15 cellular contexts compared by ENCODE assay signal in the genomic region with DNA sequence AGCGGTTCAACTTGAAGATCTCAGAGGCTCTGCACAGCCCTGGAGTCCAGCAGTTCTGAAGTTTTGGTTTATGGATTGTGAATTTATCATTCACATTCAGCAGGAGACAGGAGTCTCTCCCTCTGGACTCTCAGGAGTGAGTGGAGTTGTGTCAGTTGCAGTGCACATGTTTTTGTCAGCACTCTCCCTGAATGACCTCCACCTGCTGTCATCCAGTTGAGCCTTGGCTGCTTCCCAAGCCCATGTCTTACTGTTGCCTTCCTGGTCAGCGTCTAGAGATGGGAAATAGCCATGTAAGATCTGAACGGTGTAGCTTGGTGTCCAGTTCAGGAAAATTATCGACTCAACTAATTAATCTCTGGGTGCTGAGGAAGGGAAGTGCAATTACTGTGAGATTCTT.
DNase-seq lines count a peak whose midpoint lies in the region; ATAC-seq and TF ChIP-seq lines count a peak whose summit lies in the region.
"Had no signal": no experiment of that assay in that cellular context is flagged by ENCODE, and none has a peak within 500 bp of the region (broad histone marks: within the 10 kb centered on the region; RNA-seq: fewer than 3 reads in every experiment).

No MANE protein-coding gene starts in this region.

- intact Hi-C loops in activated naive CD4-positive, alpha-beta T cell treated with anti-CD3 and anti-CD28 coated beads for 36 hours (cut with micrococcal nuclease), result loop anchor here (5.0 kb wide), 1 partner anchor 277 kb away; no protein-coding TSS in a partner anchor
- intact Hi-C loops in PC-3 (cut with micrococcal nuclease), result no loop called here
- intact Hi-C loops in heart right ventricle (cut with DNase I), result loop anchor here in 6 of 10 donors (5.0 to 10.0 kb wide), 5 partner anchors 132 to 673 kb away; partner anchors contain the start of gene PRKCH (in 1 of the 6)

- no peak for TF ChIP-seq CTCF in PC-3 (conservative IDR thresholded peaks at IDR 0.05; ENCODE audit: low read depth, low read length)
- TF ChIP-seq CTCF in heart right ventricle (IDR thresholded peaks at IDR 0.05), result no peak

- CTCF ChIA-PET in activated naive CD4-positive, alpha-beta T cell treated with anti-CD3 and anti-CD28 coated beads for 36 hours (lab: Charles Lee), result interaction anchor here (0.6 to 1.1 kb wide), 12 partner anchors 15 to 670 kb away, joined by 3 to 9 read pairs (median 3); no protein-coding TSS in a partner anchor
- CTCF ChIA-PET in PC-3 (lab: Charles Lee), result no interaction called here

- 21 to 29% methylated on average over 4 of the region's 4 CpGs for WGBS in heart right ventricle, 2 donors
- WGBS in thymus, result 91% methylated on average over 4 of the region's 4 CpGs

- H3K36me3 Mint-ChIP-seq in activated naive CD4-positive, alpha-beta T cell treated with anti-CD3 and anti-CD28 coated beads for 36 hours (ENCODE audit: low read depth), result peaks cover 77% of the 10 kb centered on the region
- H3K36me3 Mint-ChIP-seq: stimulated activated memory B cell treated with anti-CD40 and anti-IgM and Interleukin-4, amounts not matched to agents 10 μg/mL and 1 μg/mL and 100 μg/mL, for 72 hours had no signal

- no peak overlapping the region for H3K4me3 ChIP-seq in PC-3 (ENCODE audit: low read length)
- H3K4me3 ChIP-seq in heart right ventricle, result no peak overlapping the region
- H3K4me3 ChIP-seq in thymus (ENCODE audit: low read length), result no peak overlapping the region
- H3K4me3 ChIP-seq: BLaER1 treated with 17β-estradiol and CSF1 and Interleukin-3, amounts not matched to agents 10 nM and 100 nM; lower lobe of right lung; SJCRH30 had no signal

- no peaks in the 10 kb centered on the region for H3K79me2 ChIP-seq in PC-3 (ENCODE audit: low read length)

- H3K9me3 Mint-ChIP-seq in activated naive CD4-positive, alpha-beta T cell treated with anti-CD3 and anti-CD28 coated beads for 36 hours, result no peaks in the 10 kb centered on the region
- H3K9me3 Mint-ChIP-seq: stimulated activated memory B cell treated with anti-CD40 and anti-IgM and Interleukin-4, amounts not matched to agents 10 μg/mL and 1 μg/mL and 100 μg/mL, for 72 hours had no signal

- ATAC-seq in PC-3 (peak; percentile 16; the same call in 1 of the 2 replicates), heart right ventricle (peak; percentile 45 to 87 (median 78))
- ATAC-seq: stimulated activated memory B cell treated with anti-CD40 and anti-IgM and Interleukin-4, amounts not matched to agents 10 μg/mL and 1 μg/mL and 100 μg/mL, for 72 hours had no signal

- no peaks in the 10 kb centered on the region for H3K9me3 ChIP-seq in PC-3 (ENCODE audit: low read length)
- no peaks in the 10 kb centered on the region for H3K9me3 ChIP-seq in heart right ventricle
- no peaks in the 10 kb centered on the region for H3K9me3 ChIP-seq in thymus (ENCODE audit: control insufficient read depth)
- H3K9me3 ChIP-seq: BLaER1 treated with 17β-estradiol and CSF1 and Interleukin-3, amounts not matched to agents 10 nM and 100 nM; lower lobe of right lung; SJCRH30 had no signal

- POLR2A ChIA-PET in PC-3 (lab: Charles Lee; ENCODE audit: unreplicated experiment), result interaction anchor here (0.6 kb wide), 2 partner anchors 64 to 66 kb away, joined by 4 read pairs; no protein-coding TSS in a partner anchor

- H3F3A ChIP-seq in PC-3 (ENCODE audit: low read length, unreplicated experiment), result no peaks in the 10 kb centered on the region

- peaks cover 88% of the 10 kb centered on the region for H3K4me1 Mint-ChIP-seq in activated naive CD4-positive, alpha-beta T cell treated with anti-CD3 and anti-CD28 coated beads for 36 hours (ENCODE audit: low read depth)

- no peak overlapping the region for H3K9ac ChIP-seq in PC-3 (ENCODE audit: low read length)
- H3K9ac ChIP-seq: BLaER1 treated with 17β-estradiol and CSF1 and Interleukin-3, amounts not matched to agents 10 nM and 100 nM had no signal

- H3K27ac ChIP-seq in PC-3 (ENCODE audit: low read length), result no peak overlapping the region
- peak overlapping the region in 7 of 10 donors; percentile 16 to 61 (median 38) for H3K27ac ChIP-seq in heart right ventricle
- H3K27ac ChIP-seq in thymus (ENCODE audit: low read depth), result peak overlapping the region; percentile 38
- H3K27ac ChIP-seq: BLaER1 treated with 17β-estradiol and CSF1 and Interleukin-3, amounts not matched to agents 10 nM and 100 nM; HL-60; lower lobe of right lung; SJCRH30 had no signal

- no TSS peak for BruUV-seq in PC-3 (replicated peaks; lab: Mats Ljungman, UMichigan)

- H4K20me1 ChIP-seq in PC-3 (ENCODE audit: low read length), result no peaks in the 10 kb centered on the region
- H4K20me1 ChIP-seq: BLaER1 treated with 17β-estradiol and CSF1 and Interleukin-3, amounts not matched to agents 10 nM and 100 nM had no signal

- no peak for DNase-seq in activated naive CD4-positive, alpha-beta T cell treated with anti-CD3 and anti-CD28 coated beads for 36 hours
- no peak for DNase-seq in activated naive CD4-positive, alpha-beta T cell treated with Interleukin-2 at 50 U/mL for 16 hours
- DNase-seq in PC-3, result no peak
- DNase-seq in heart right ventricle, result peak; percentile 30 to 75
- no peak for DNase-seq in NCI-H146 treated with DMSO at 0.1 percent for 48 hours (lab: John Stamatoyannopoulos, UW; ENCODE audit: unreplicated experiment)
- DNase-seq in NCI-H187 (lab: John Stamatoyannopoulos, UW), result no peak
- no peak for DNase-seq in anterior cingulate cortex (lab: John Stamatoyannopoulos, UW)
- DNase-seq: activated CD4-positive, CD25-positive, alpha-beta regulatory T cell treated with anti-CD3 and anti-CD28 coated beads, Interleukin-2, amount 50 U/mL, for 72 hours; lower lobe of right lung; NCI-H510A treated with DMSO at 0.1 percent for 48 hours had no signal

- no peaks in the 10 kb centered on the region for H3K27me3 Mint-ChIP-seq in activated naive CD4-positive, alpha-beta T cell treated with anti-CD3 and anti-CD28 coated beads for 36 hours (ENCODE audit: low read depth)
- H3K27me3 Mint-ChIP-seq: stimulated activated memory B cell treated with anti-CD40 and anti-IgM and Interleukin-4, amounts not matched to agents 10 μg/mL and 1 μg/mL and 100 μg/mL, for 72 hours had no signal

- no peak overlapping the region for H3K4me3 Mint-ChIP-seq in activated naive CD4-positive, alpha-beta T cell treated with anti-CD3 and anti-CD28 coated beads for 36 hours
- H3K4me3 Mint-ChIP-seq: stimulated activated memory B cell treated with anti-CD40 and anti-IgM and Interleukin-4, amounts not matched to agents 10 μg/mL and 1 μg/mL and 100 μg/mL, for 72 hours had no signal

- H3K27me3 ChIP-seq in PC-3 (ENCODE audit: low read length) (no peaks in the 10 kb centered on the region), heart right ventricle (no peaks in the 10 kb centered on the region), thymus (ENCODE audit: control insufficient read depth, insufficient read depth) (no peaks in the 10 kb centered on the region)
- H3K27me3 ChIP-seq: BLaER1 treated with 17β-estradiol and CSF1 and Interleukin-3, amounts not matched to agents 10 nM and 100 nM; SJCRH30 had no signal

- H3K9me2 ChIP-seq in PC-3 (replicated peaks; ENCODE audit: low read length), result no peaks in the 10 kb centered on the region

- H3K36me3 ChIP-seq in PC-3 (ENCODE audit: low read depth, low read length) (0 out of 2 replicates have a peak, but pooled peaks cover 7% of the 10 kb centered on the region), heart right ventricle (peaks cover 0 to 60% (median 7%) of the 10 kb centered on the region in 9 donors), thymus (ENCODE audit: control insufficient read depth, insufficient read depth) (peaks cover 39% of the 10 kb centered on the region)
- H3K36me3 ChIP-seq: SJCRH30 had no signal

- H3K27ac Mint-ChIP-seq in activated naive CD4-positive, alpha-beta T cell treated with anti-CD3 and anti-CD28 coated beads for 36 hours, result peak overlapping the region; percentile 95
- H3K27ac Mint-ChIP-seq: stimulated activated memory B cell treated with anti-CD40 and anti-IgM and Interleukin-4, amounts not matched to agents 10 μg/mL and 1 μg/mL and 100 μg/mL, for 72 hours had no signal

- H3K4me1 ChIP-seq in PC-3 (ENCODE audit: insufficient read depth, low read length) (no peaks in the 10 kb centered on the region), heart right ventricle (peaks cover 0 to 47% (median 23%) of the 10 kb centered on the region in 9 donors), thymus (ENCODE audit: control insufficient read depth, insufficient read depth, low read length) (peaks cover 20% of the 10 kb centered on the region)
- H3K4me1 ChIP-seq: SJCRH30 had no signal

- no peak overlapping the region for H2AFZ ChIP-seq in PC-3 (ENCODE audit: low read length)

- no peak overlapping the region for H3K4me2 ChIP-seq in PC-3 (ENCODE audit: low read length)
- H3K4me2 ChIP-seq: BLaER1 treated with 17β-estradiol and CSF1 and Interleukin-3, amounts not matched to agents 10 nM and 100 nM had no signal

Comparison
In these comparisons a context has a peak if more than half of its experiments do, and no peak if none do; other contexts are left out.
1. DNase-seq: peak in heart right ventricle (2 of 2); none in activated naive CD4-positive, alpha-beta T cell treated with anti-CD3 and anti-CD28 coated beads for 36 hours (single experiment), activated naive CD4-positive, alpha-beta T cell treated with Interleukin-2 at 50 U/mL for 16 hours (single experiment), PC-3 (single experiment), NCI-H146 treated with DMSO at 0.1 percent for 48 hours (single experiment), NCI-H187 (0 of 2) and anterior cingulate cortex (0 of 58).